In genomic region chr13:110712849-110713641, GRCh38 we compare ENCODE assay signal across 8 cellular contexts. TPM values are rescaled to one million over a fixed set of nuclear protein-coding genes. Genes with fewer than 3 reads are reported as not detected.
DNase-seq lines count a peak whose midpoint lies in the region; ATAC-seq and TF ChIP-seq lines count a peak whose summit lies in the region.

No MANE protein-coding gene starts in this region.

- H3K9me3 ChIP-seq in fibroblast of lung (ENCODE audit: control insufficient read depth, insufficient read depth, low read depth, low read length): no peaks in the 10 kb centered on the region
- H3K9me3 ChIP-seq in naive thymus-derived CD4-positive, alpha-beta T cell (ENCODE audit: control insufficient read depth in 2 of 3, low read length in 3 of 3): no peaks in the 10 kb centered on the region

- no peaks in the 10 kb centered on the region for H4K20me1 ChIP-seq in fibroblast of lung (ENCODE audit: control insufficient read depth, extremely low read depth, insufficient read depth, low read length)

- H2AFZ ChIP-seq in fibroblast of lung (ENCODE audit: low read length): peak overlapping the region; percentile 71

- intact Hi-C loops in activated T-helper 2 cell treated with anti-CD3 and anti-CD28 coated beads, Interferon-gamma antibody, Interleukin-2, Interleukin-4, amounts not matched to agents 10 μg/mL and 5 μg/mL and 100 μg/mL, durations not matched to agents 14 hours and 24 hours and 36 hours (cut with micrococcal nuclease): loop anchor here (1.0 to 5.0 kb wide), 3 partner anchors 98 to 1974 kb away; partner anchors contain the start of gene NAXD
- intact Hi-C loops in naive thymus-derived CD4-positive, alpha-beta T cell (cut with micrococcal nuclease): loop anchor here (1.0 to 10.0 kb wide), 4 partner anchors 97 to 1798 kb away; no protein-coding TSS in a partner anchor

- POLR2A ChIA-PET in naive thymus-derived CD4-positive, alpha-beta T cell (lab: Charles Lee): interaction anchor here (0.6 to 2.4 kb wide), 10 partner anchors 11 to 502 kb away, joined by 3 to 23 read pairs (median 4); partner anchors contain the start of genes ANKRD10 and RAB20

- H3K36me3 Mint-ChIP-seq in activated T-helper 2 cell treated with anti-CD3 and anti-CD28 coated beads, Interferon-gamma antibody, Interleukin-2, Interleukin-4, amounts not matched to agents 10 μg/mL and 5 μg/mL and 100 μg/mL, durations not matched to agents 14 hours and 24 hours and 36 hours (ENCODE audit: low read depth): no peaks in the 10 kb centered on the region
- no peaks in the 10 kb centered on the region for H3K36me3 Mint-ChIP-seq in naive thymus-derived CD4-positive, alpha-beta T cell
- no peaks in the 10 kb centered on the region for H3K36me3 Mint-ChIP-seq in stimulated activated memory B cell treated with anti-CD40 and anti-IgM and Interleukin-4, amounts not matched to agents 10 μg/mL and 1 μg/mL and 100 μg/mL, for 72 hours

- ATAC-seq in naive thymus-derived CD4-positive, alpha-beta T cell: peak; percentile 72
- peak; percentile 80 for ATAC-seq in stimulated activated memory B cell treated with anti-CD40 and anti-IgM and Interleukin-4, amounts not matched to agents 10 μg/mL and 1 μg/mL and 100 μg/mL, for 72 hours

- H3K27me3 ChIP-seq in fibroblast of lung (ENCODE audit: control insufficient read depth, insufficient read depth, low read length): no peaks in the 10 kb centered on the region
- no peaks in the 10 kb centered on the region for H3K27me3 ChIP-seq in naive thymus-derived CD4-positive, alpha-beta T cell (ENCODE audit: control insufficient read depth in 2 of 2, insufficient read depth in 2 of 2, low read length in 2 of 2)

- H3K4me1 Mint-ChIP-seq in activated T-helper 2 cell treated with anti-CD3 and anti-CD28 coated beads, Interferon-gamma antibody, Interleukin-2, Interleukin-4, amounts not matched to agents 10 μg/mL and 5 μg/mL and 100 μg/mL, durations not matched to agents 14 hours and 24 hours and 36 hours (ENCODE audit: low read depth): peaks cover 17% of the 10 kb centered on the region
- peaks cover 16 to 33% (median 28%) of the 10 kb centered on the region in 7 donors for H3K4me1 Mint-ChIP-seq in naive thymus-derived CD4-positive, alpha-beta T cell
- H3K4me1 Mint-ChIP-seq in stimulated activated memory B cell treated with anti-CD40 and anti-IgM and Interleukin-4, amounts not matched to agents 10 μg/mL and 1 μg/mL and 100 μg/mL, for 72 hours: peaks cover 21% of the 10 kb centered on the region

- H3K27ac Mint-ChIP-seq in activated T-helper 2 cell treated with anti-CD3 and anti-CD28 coated beads, Interferon-gamma antibody, Interleukin-2, Interleukin-4, amounts not matched to agents 10 μg/mL and 5 μg/mL and 100 μg/mL, durations not matched to agents 14 hours and 24 hours and 36 hours: peak overlapping the region; percentile 93
- peak overlapping the region; percentile 95 to 99 (median 97) for H3K27ac Mint-ChIP-seq in naive thymus-derived CD4-positive, alpha-beta T cell
- peak overlapping the region; percentile 93 for H3K27ac Mint-ChIP-seq in stimulated activated memory B cell treated with anti-CD40 and anti-IgM and Interleukin-4, amounts not matched to agents 10 μg/mL and 1 μg/mL and 100 μg/mL, for 72 hours

- peaks cover 3% of the 10 kb centered on the region for H3K4me1 ChIP-seq in fibroblast of lung (ENCODE audit: control insufficient read depth, extremely low read depth, insufficient read depth, low read length)
- peaks cover 0 to 20% of the 10 kb centered on the region in 2 donors for H3K4me1 ChIP-seq in naive thymus-derived CD4-positive, alpha-beta T cell (ENCODE audit: control insufficient read depth in 2 of 2, insufficient read depth in 2 of 2, low read length in 2 of 2)

- no peaks in the 10 kb centered on the region for H3K9me3 Mint-ChIP-seq in activated T-helper 2 cell treated with anti-CD3 and anti-CD28 coated beads, Interferon-gamma antibody, Interleukin-2, Interleukin-4, amounts not matched to agents 10 μg/mL and 5 μg/mL and 100 μg/mL, durations not matched to agents 14 hours and 24 hours and 36 hours
- H3K9me3 Mint-ChIP-seq in naive thymus-derived CD4-positive, alpha-beta T cell: peaks cover 0 to 12% (median 0%) of the 10 kb centered on the region in 11 donors
- H3K9me3 Mint-ChIP-seq in stimulated activated memory B cell treated with anti-CD40 and anti-IgM and Interleukin-4, amounts not matched to agents 10 μg/mL and 1 μg/mL and 100 μg/mL, for 72 hours: no peaks in the 10 kb centered on the region

- peak overlapping the region; percentile 100 for H3K27ac ChIP-seq in fibroblast of lung (ENCODE audit: insufficient read depth, low read length)
- H3K27ac ChIP-seq in naive thymus-derived CD4-positive, alpha-beta T cell (ENCODE audit: low read depth, low read length): peak overlapping the region; percentile 92

- H3K36me3 ChIP-seq in fibroblast of lung (ENCODE audit: control insufficient read depth, insufficient read depth, low read length): no peaks in the 10 kb centered on the region
- peaks cover 0 to 19% (median 0%) of the 10 kb centered on the region in 3 experiments for H3K36me3 ChIP-seq in naive thymus-derived CD4-positive, alpha-beta T cell (ENCODE audit: control insufficient read depth in 2 of 3, insufficient read depth in 3 of 3, low read length in 3 of 3)

- peak; percentile 100 for DNase-seq in EL
- DNase-seq in H4 (ENCODE audit: low spot score): peak; percentile 97
- peak; percentile 98 for DNase-seq in LNCaP clone FGC (ENCODE audit: low read depth)
- DNase-seq in RPMI8226: peak; percentile 97
- peak; percentile 99 for DNase-seq in activated T-helper 2 cell treated with anti-CD3 and anti-CD28 coated beads, Interferon-gamma antibody, Interleukin-2, Interleukin-4, amounts not matched to agents 10 μg/mL and 5 μg/mL and 100 μg/mL, durations not matched to agents 14 hours and 24 hours and 36 hours (ENCODE audit: low spot score)
- peak; percentile 99 to 100 for DNase-seq in fibroblast of lung (ENCODE audit: low read depth in 2 of 2)
- DNase-seq in naive thymus-derived CD4-positive, alpha-beta T cell: peak; percentile 98 to 100 (median 100)

- CTCF ChIA-PET in naive thymus-derived CD4-positive, alpha-beta T cell (lab: Charles Lee): no interaction called here

- peaks cover 31% of the 10 kb centered on the region for H3K79me2 ChIP-seq in fibroblast of lung (ENCODE audit: control insufficient read depth, insufficient read depth, low read length)

- H3K4me2 ChIP-seq in fibroblast of lung (ENCODE audit: extremely low read depth, insufficient read depth, low read length): peak overlapping the region; percentile 99

- H3K4me3 Mint-ChIP-seq in activated T-helper 2 cell treated with anti-CD3 and anti-CD28 coated beads, Interferon-gamma antibody, Interleukin-2, Interleukin-4, amounts not matched to agents 10 μg/mL and 5 μg/mL and 100 μg/mL, durations not matched to agents 14 hours and 24 hours and 36 hours (ENCODE audit: low read depth): peak overlapping the region; percentile 98
- H3K4me3 Mint-ChIP-seq in naive thymus-derived CD4-positive, alpha-beta T cell: peak overlapping the region; percentile 91 to 99 (median 95)
- peak overlapping the region; percentile 96 for H3K4me3 Mint-ChIP-seq in stimulated activated memory B cell treated with anti-CD40 and anti-IgM and Interleukin-4, amounts not matched to agents 10 μg/mL and 1 μg/mL and 100 μg/mL, for 72 hours

- no peaks in the 10 kb centered on the region for H3K27me3 Mint-ChIP-seq in activated T-helper 2 cell treated with anti-CD3 and anti-CD28 coated beads, Interferon-gamma antibody, Interleukin-2, Interleukin-4, amounts not matched to agents 10 μg/mL and 5 μg/mL and 100 μg/mL, durations not matched to agents 14 hours and 24 hours and 36 hours (ENCODE audit: low read depth)
- H3K27me3 Mint-ChIP-seq in naive thymus-derived CD4-positive, alpha-beta T cell: peaks cover 0 to 5% (median 0%) of the 10 kb centered on the region in 5 donors
- no peaks in the 10 kb centered on the region for H3K27me3 Mint-ChIP-seq in stimulated activated memory B cell treated with anti-CD40 and anti-IgM and Interleukin-4, amounts not matched to agents 10 μg/mL and 1 μg/mL and 100 μg/mL, for 72 hours

- peak overlapping the region; percentile 100 for H3K9ac ChIP-seq in fibroblast of lung (ENCODE audit: insufficient read depth, low read length)

- TF ChIP-seq CTCF in LNCaP clone FGC (IDR thresholded peaks at IDR 0.05; ENCODE audit: control insufficient read depth, extremely low read depth, insufficient read depth): no peak
- no peak for TF ChIP-seq CTCF in fibroblast of lung (conservative IDR thresholded peaks at IDR 0.05 in 1 of 2, IDR thresholded peaks at IDR 0.05 in 1 of 2; ENCODE audit: low read depth in 1 of 2, low read length in 2 of 2)

- H3K4me3 ChIP-seq in LNCaP clone FGC (ENCODE audit: low read depth, low read length): peak overlapping the region; percentile 90
- H3K4me3 ChIP-seq in fibroblast of lung (replicated peaks in 1 of 4; ENCODE audit: control extremely low read depth in 1 of 4, insufficient read depth in 1 of 4, low read depth in 3 of 4, low read length in 4 of 4): peak overlapping the region; percentile 61 to 96 (median 91)
- peak overlapping the region; percentile 100 for H3K4me3 ChIP-seq in naive thymus-derived CD4-positive, alpha-beta T cell (ENCODE audit: low read length)

RNA-seq across cellular contexts. Expression of gene ING1, which starts 0.5 kb away (rescaled TPM):
- 4.7 and 8.4 TPM in 2 replicates for total RNA-seq in H4 (2014; rRNA removed; shearing (Covaris generic))
- total RNA-seq in activated T-helper 2 cell treated with anti-CD3 and anti-CD28 coated beads, Interferon-gamma antibody, Interleukin-2, Interleukin-4, amounts not matched to agents 10 μg/mL and 5 μg/mL and 100 μg/mL, durations not matched to agents 14 hours and 24 hours and 36 hours: 16.3 and 17.9 TPM in 2 replicates
- total RNA-seq in fibroblast of lung: 13.0 and 13.9 TPM in 2 replicates
- polyA plus RNA-seq in fibroblast of lung: 7.8 and 7.9 TPM in 2 replicates
- 8.6 and 9.1 TPM in 2 replicates for polyA plus RNA-seq in fibroblast of lung (2012)
- polyA minus RNA-seq in fibroblast of lung (ENCODE audit: low replicate concordance): 1.9 and 7.5 TPM in 2 replicates
- 10 to 100 TPM; 14.4 to 33.8 (median 21.8) TPM for total RNA-seq in naive thymus-derived CD4-positive, alpha-beta T cell
- polyA plus RNA-seq in naive thymus-derived CD4-positive, alpha-beta T cell: 10 to 100 TPM in 1 of 2 donors, 1 to 10 TPM in 1; 9.1 to 22.2 TPM

RNA-seq across cellular contexts. Expression of gene CARS2, which starts 7.1 kb away (rescaled TPM):
- 24.0 and 28.4 TPM in 2 replicates for total RNA-seq in H4 (2014; rRNA removed; shearing (Covaris generic))
- total RNA-seq in activated T-helper 2 cell treated with anti-CD3 and anti-CD28 coated beads, Interferon-gamma antibody, Interleukin-2, Interleukin-4, amounts not matched to agents 10 μg/mL and 5 μg/mL and 100 μg/mL, durations not matched to agents 14 hours and 24 hours and 36 hours: 89.6 and 89.9 TPM in 2 replicates
- 123 and 127 TPM in 2 replicates for total RNA-seq in fibroblast of lung
- 55.5 and 64.7 TPM in 2 replicates for polyA plus RNA-seq in fibroblast of lung
- polyA plus RNA-seq in fibroblast of lung (2012): 54.6 and 70.9 TPM in 2 replicates
- 33.3 and 39.2 TPM in 2 replicates for polyA minus RNA-seq in fibroblast of lung (ENCODE audit: low replicate concordance)
- total RNA-seq in naive thymus-derived CD4-positive, alpha-beta T cell: 100 to 1,000 TPM in 2 of 5 experiments, 10 to 100 TPM in 3; 73.1 to 106 (median 89.7) TPM
- 10 to 100 TPM; 28.6 to 43.1 TPM for polyA plus RNA-seq in naive thymus-derived CD4-positive, alpha-beta T cell

Comparison
In these comparisons a context has a peak if more than half of its experiments do, and no peak if none do; other contexts are left out.
1. Peak in every context shown above with its lines: DNase-seq, ATAC-seq, H3K4me3 ChIP-seq and H3K27ac ChIP-seq.